1 cellular context compared by ENCODE assay signal in genomic region chr2:64998658-64999061, GRCh38.
TF ChIP-seq lines count a peak whose summit lies in the region.

No MANE protein-coding gene starts in this region.

TF ChIP-seq in GM23338, 12 proteins besides CTCF, POLR2A, EP300 and RAD21 (continued from another document):
- TF ChIP-seq REST (IDR thresholded peaks at IDR 0.05; ENCODE audit: unreplicated experiment) = no peak
- TF ChIP-seq CREB1 (CRISPR knock-in tag; IDR thresholded peaks at IDR 0.05; ENCODE audit: low read depth) = no peak
- TF ChIP-seq ZNF462 (CRISPR knock-in tag; IDR thresholded peaks at IDR 0.05) = no peak
